23 cellular contexts compared by ENCODE assay signal in genomic region chr2:96792772-96793749, GRCh38. TPM values are rescaled to one million over a fixed set of nuclear protein-coding genes. Genes with fewer than 3 reads are reported as not detected.
A peak's percentile ranks its signal among the peaks of the same experiment; 100 is the strongest.
DNase-seq lines count a peak whose midpoint lies in the region; ATAC-seq and TF ChIP-seq lines count a peak whose summit lies in the region.
"Had no signal": no experiment of that assay in that cellular context is flagged by ENCODE, and none has a peak within 500 bp of the region (broad histone marks: within the 10 kb centered on the region; RNA-seq: fewer than 3 reads in every experiment).

No MANE protein-coding gene starts in this region.

- H3K27me3 Mint-ChIP-seq in nephron progenitor cell (ENCODE audit: low read depth, poor library complexity) = peaks cover 5% of the 10 kb centered on the region
- H3K27me3 Mint-ChIP-seq: activated CD4-positive, alpha-beta memory T cell treated with anti-CD3 and anti-CD28 coated beads for 36 hours; stimulated activated naive CD8-positive, alpha-beta T cell treated with anti-CD3 and anti-CD28 coated beads, Interleukin-15, Interleukin-2, amounts not matched to agents 100 ng/mL and 50 ng/mL, for 24 hours had no signal

- peaks cover 4% of the 10 kb centered on the region for H3K9me3 Mint-ChIP-seq in nephron progenitor cell
- H3K9me3 Mint-ChIP-seq: activated CD4-positive, alpha-beta memory T cell treated with anti-CD3 and anti-CD28 coated beads for 36 hours; stimulated activated naive CD8-positive, alpha-beta T cell treated with anti-CD3 and anti-CD28 coated beads, Interleukin-15, Interleukin-2, amounts not matched to agents 100 ng/mL and 50 ng/mL, for 24 hours; T-helper 2 cell treated with Interferon-gamma antibody and Interleukin-4, amounts not matched to agents 5 μg/mL and 100 μg/mL, for 36 hours had no signal

- peaks cover 35% of the 10 kb centered on the region for H3K4me1 Mint-ChIP-seq in nephron progenitor cell

- no peak overlapping the region for H3K4me3 Mint-ChIP-seq in nephron progenitor cell
- H3K4me3 Mint-ChIP-seq: activated CD4-positive, alpha-beta memory T cell treated with anti-CD3 and anti-CD28 coated beads for 36 hours; stimulated activated naive CD8-positive, alpha-beta T cell treated with anti-CD3 and anti-CD28 coated beads, Interleukin-15, Interleukin-2, amounts not matched to agents 100 ng/mL and 50 ng/mL, for 24 hours; T-helper 2 cell treated with Interferon-gamma antibody and Interleukin-4, amounts not matched to agents 5 μg/mL and 100 μg/mL, for 36 hours had no signal

- H3K36me3 ChIP-seq in heart left ventricle = peaks cover 0 to 14% (median 12%) of the 10 kb centered on the region in 9 donors
- no peaks in the 10 kb centered on the region for H3K36me3 ChIP-seq in upper lobe of right lung

- ATAC-seq in heart left ventricle = peak; percentile 55 to 78 (median 74)
- peak; percentile 71 for ATAC-seq in upper lobe of right lung
- no peak for ATAC-seq in GM18520 (IDR thresholded peaks at IDR 0.05; ENCODE audit: unreplicated experiment)
- ATAC-seq in GM21360 (IDR thresholded peaks at IDR 0.05; ENCODE audit: unreplicated experiment) = no peak
- ATAC-seq: GM12878, left colon had no signal

- TF ChIP-seq CTCF in heart left ventricle (IDR thresholded peaks at IDR 0.05) (no peak), nephron progenitor cell (IDR thresholded peaks at IDR 0.05) (no peak), upper lobe of right lung (IDR thresholded peaks at IDR 0.05) (no peak)

- H3K36me3 Mint-ChIP-seq in nephron progenitor cell (ENCODE audit: low read depth) = no peaks in the 10 kb centered on the region
- H3K36me3 Mint-ChIP-seq: activated CD4-positive, alpha-beta memory T cell treated with anti-CD3 and anti-CD28 coated beads for 36 hours had no signal

- H3K4me1 ChIP-seq in heart left ventricle (peaks cover 0 to 33% (median 11%) of the 10 kb centered on the region in 12 donors), upper lobe of right lung (peaks cover 5% of the 10 kb centered on the region)

- DNase-seq in NCI-H82 (lab: John Stamatoyannopoulos, UW) (peak; percentile 52), NCI-H82 treated with DMSO at 0.1 percent for 48 hours (lab: John Stamatoyannopoulos, UW; ENCODE audit: unreplicated experiment) (no peak), heart left ventricle (peak in 3 of 5 donors; percentile 48 to 72 (median 66)), nephron progenitor cell (no peak), upper lobe of right lung (no peak), NCI-H1436 (lab: John Stamatoyannopoulos, UW) (no peak)
- DNase-seq: activated CD4-positive, alpha-beta memory T cell treated with anti-CD3 and anti-CD28 coated beads for 36 hours; activated CD4-positive, CD25-positive, alpha-beta regulatory T cell; activated effector memory CD4-positive, alpha-beta T cell treated with anti-CD3 and anti-CD28 coated beads, Interleukin-2, amount 50 U/mL, for 16 hours; cortex of kidney; DMS79; KBM-7; left colon; NCI-H2171 treated with DMSO at 0.1 percent for 48 hours; NCI-H526 treated with DMSO at 0.1 percent for 48 hours; stimulated activated CD4-positive, alpha-beta T cell treated with anti-CD3 and anti-CD28 coated beads, Interleukin-4, amount 100 ng/mL, for 1 hour; transverse colon had no signal

- H3K27ac ChIP-seq in heart left ventricle = peak overlapping the region in 11 of 12 donors; percentile 24 to 83 (median 64)
- no peak overlapping the region for H3K27ac ChIP-seq in upper lobe of right lung
- H3K27ac ChIP-seq: 22Rv1, transverse colon had no signal

- H3K4me3 ChIP-seq in heart left ventricle (no peak overlapping the region), upper lobe of right lung (no peak overlapping the region)
- H3K4me3 ChIP-seq: GM12878, transverse colon had no signal

- TF ChIP-seq POLR2A in heart left ventricle (IDR thresholded peaks at IDR 0.05) = no peak

- H3K27ac Mint-ChIP-seq in nephron progenitor cell = peak overlapping the region; percentile 7
- H3K27ac Mint-ChIP-seq: activated CD4-positive, alpha-beta memory T cell treated with anti-CD3 and anti-CD28 coated beads for 36 hours; stimulated activated naive CD8-positive, alpha-beta T cell treated with anti-CD3 and anti-CD28 coated beads, Interleukin-15, Interleukin-2, amounts not matched to agents 100 ng/mL and 50 ng/mL, for 24 hours; T-helper 2 cell treated with Interferon-gamma antibody and Interleukin-4, amounts not matched to agents 5 μg/mL and 100 μg/mL, for 36 hours had no signal

- H3K9me3 ChIP-seq in heart left ventricle = no peaks in the 10 kb centered on the region
- no peaks in the 10 kb centered on the region for H3K9me3 ChIP-seq in upper lobe of right lung
- H3K9me3 ChIP-seq: transverse colon had no signal

- 66 to 73% (median 69%) methylated on average over 17 of the region's 17 CpGs for WGBS in heart left ventricle, 4 donors

- H3K27me3 ChIP-seq in heart left ventricle (no peaks in the 10 kb centered on the region), upper lobe of right lung (no peaks in the 10 kb centered on the region)
- H3K27me3 ChIP-seq: transverse colon had no signal

- intact Hi-C loops in heart left ventricle (cut with DNase I) = no loop called here
- intact Hi-C loops in upper lobe of right lung (cut with DNase I) = no loop called here

RNA-seq across cellular contexts. Expression of gene CNNM3, which starts 23.0 kb away (rescaled TPM):
- total RNA-seq in heart left ventricle (10 to 100 TPM in 6 of 9 donors, 1 to 10 TPM in 3; 6.6 to 17.7 (median 10.6) TPM), upper lobe of right lung (34.1 TPM)
- polyA plus RNA-seq in heart left ventricle = 1 to 10 TPM; 5.1 to 7.1 TPM

RNA-seq across cellular contexts. Expression of gene CNNM4, which starts 32.4 kb away (rescaled TPM):
- total RNA-seq in heart left ventricle (10 to 100 TPM; 13.1 to 47.7 (median 28.7) TPM), upper lobe of right lung (15.0 TPM)
- 10 to 100 TPM; 11.3 to 12.7 TPM for polyA plus RNA-seq in heart left ventricle

RNA-seq across cellular contexts. Expression of gene ANKRD23, which starts 50.8 kb away (rescaled TPM):
- total RNA-seq in heart left ventricle (10 to 100 TPM in 2 of 9 donors, 1 to 10 TPM in 7; 2.3 to 23.6 (median 7.9) TPM), upper lobe of right lung (1.7 TPM)
- polyA plus RNA-seq in heart left ventricle = 10 to 100 TPM in 1 of 2 donors, under 1 TPM in 1; 0.96 to 26.7 TPM

RNA-seq across cellular contexts. Expression of gene LMAN2L, which starts 53.2 kb away (rescaled TPM):
- total RNA-seq in heart left ventricle (10 to 100 TPM; 15.1 to 27.8 (median 20.5) TPM), upper lobe of right lung (16.5 TPM)
- 10 to 100 TPM; 11.3 to 38.5 TPM for polyA plus RNA-seq in heart left ventricle

Comparison
In these comparisons a context has a peak if more than half of its experiments do, and no peak if none do; other contexts are left out.
1. DNase-seq: peak in NCI-H82 (single experiment) and heart left ventricle (3 of 5); none in NCI-H82 treated with DMSO at 0.1 percent for 48 hours (single experiment), nephron progenitor cell (single experiment), upper lobe of right lung (single experiment) and NCI-H1436 (single experiment).
2. ATAC-seq: peak in heart left ventricle (4 of 4) and upper lobe of right lung (single experiment); none in GM18520 (single experiment) and GM21360 (single experiment).